In genomic region chr20:58408603-58409246, GRCh38 we compare ENCODE assay signal across 11 cellular contexts. TPM values are rescaled to one million over a fixed set of nuclear protein-coding genes. Genes with fewer than 3 reads are reported as not detected.
A peak's percentile ranks its signal among the peaks of the same experiment; 100 is the strongest.
DNase-seq lines count a peak whose midpoint lies in the region; ATAC-seq, FAIRE-seq and TF ChIP-seq lines count a peak whose summit lies in the region.
"Had no signal": no experiment of that assay in that cellular context is flagged by ENCODE, and none has a peak within 500 bp of the region (broad histone marks: within the 10 kb centered on the region; RNA-seq: fewer than 3 reads in every experiment).

No MANE protein-coding gene starts in this region.

- peak overlapping the region; percentile 74 for H3K27ac Mint-ChIP-seq in T-helper 1 cell treated with Interleukin-12 subunit alpha and Interleukin-12 subunit beta and Interleukin-4 antibody, amounts not matched to agents 30 μg/mL and 1 μg/mL, for 36 hours

- H3K27me3 ChIP-seq in keratinocyte (ENCODE audit: control insufficient read depth, extremely low read depth, insufficient read depth, low read length) = no peaks in the 10 kb centered on the region
- H3K27me3 ChIP-seq: foreskin keratinocyte, tibial artery had no signal

- TF ChIP-seq RAD21 in A549 (conservative IDR thresholded peaks at IDR 0.05 in 1 of 2, IDR thresholded peaks at IDR 0.05 in 1 of 2) = no peak

- no peak for TF ChIP-seq POLR2A in A549 (IDR thresholded peaks at IDR 0.05; ENCODE audit: low read length)
- TF ChIP-seq POLR2A in GM12892 (IDR thresholded peaks at IDR 0.05; ENCODE audit: low read depth, low read length) = no peak

- no peak for ATAC-seq in A549
- ATAC-seq in GM18502 (IDR thresholded peaks at IDR 0.05; ENCODE audit: poor library complexity, unreplicated experiment) = peak; percentile 62
- ATAC-seq in HG02763 (IDR thresholded peaks at IDR 0.05; ENCODE audit: unreplicated experiment) = no peak
- ATAC-seq: foreskin keratinocyte had no signal

- H3K4me2 ChIP-seq in A549 = peak overlapping the region; percentile 69
- peak overlapping the region; percentile 85 for H3K4me2 ChIP-seq in keratinocyte (ENCODE audit: control insufficient read depth, extremely low read depth, insufficient read depth, low read depth, low read length)

- peaks cover 82% of the 10 kb centered on the region for H3K79me2 ChIP-seq in keratinocyte (ENCODE audit: control insufficient read depth, insufficient read depth, low read length)

- TF ChIP-seq EP300 in A549 (IDR thresholded peaks at IDR 0.05) = no peak

- H3K9me3 ChIP-seq in A549 (no peaks in the 10 kb centered on the region), keratinocyte (ENCODE audit: control insufficient read depth, low read depth, low read length) (no peaks in the 10 kb centered on the region)
- H3K9me3 ChIP-seq: tibial artery had no signal

- H3K27ac ChIP-seq in A549 (peak overlapping the region; percentile 57 to 63; a peak in 4 of 6 replicates), keratinocyte (ENCODE audit: control insufficient read depth, insufficient read depth, low read length) (peak overlapping the region; percentile 67)
- H3K27ac ChIP-seq: foreskin keratinocyte had no signal

- FAIRE-seq in A549 (lab: Jason Lieb, UNC) (no peak), keratinocyte (lab: Jason Lieb, UNC) (no peak), GM12892 (lab: Jason Lieb, UNC) (no peak)

- H3K4me1 ChIP-seq in A549 = peaks cover 47% of the 10 kb centered on the region
- peaks cover 31% of the 10 kb centered on the region for H3K4me1 ChIP-seq in keratinocyte (ENCODE audit: control insufficient read depth, extremely low read depth, insufficient read depth, low read length)

- POLR2A ChIA-PET in A549 (lab: Yijun Ruan, JAX) = no interaction called here

- H3K27me3 Mint-ChIP-seq in T-helper 1 cell treated with Interleukin-12 subunit alpha and Interleukin-12 subunit beta and Interleukin-4 antibody, amounts not matched to agents 30 μg/mL and 1 μg/mL, for 36 hours (ENCODE audit: low read depth) = no peaks in the 10 kb centered on the region

- H4K20me1 ChIP-seq in keratinocyte (ENCODE audit: control insufficient read depth, extremely low read depth, insufficient read depth, low read length) = peaks cover 13% of the 10 kb centered on the region

- H2AFZ ChIP-seq in keratinocyte (ENCODE audit: control insufficient read depth, low read length) = no peak overlapping the region

- no peaks in the 10 kb centered on the region for H3K9me3 Mint-ChIP-seq in T-helper 1 cell treated with Interleukin-12 subunit alpha and Interleukin-12 subunit beta and Interleukin-4 antibody, amounts not matched to agents 30 μg/mL and 1 μg/mL, for 36 hours

- H3K36me3 Mint-ChIP-seq in T-helper 1 cell treated with Interleukin-12 subunit alpha and Interleukin-12 subunit beta and Interleukin-4 antibody, amounts not matched to agents 30 μg/mL and 1 μg/mL, for 36 hours (ENCODE audit: low read depth) = peaks cover 2% of the 10 kb centered on the region

- CTCF ChIA-PET in A549 (lab: Yijun Ruan, JAX) = no interaction called here

- no peak overlapping the region for H3K4me3 ChIP-seq in A549
- no peak overlapping the region for H3K4me3 ChIP-seq in keratinocyte (ENCODE audit: control insufficient read depth in 2 of 3, extremely low read depth in 1 of 3, insufficient read depth in 2 of 3, low read depth in 1 of 3, low read length in 3 of 3)
- H3K4me3 ChIP-seq: tibial artery had no signal

- WGBS in A549 (ENCODE audit: missing lambda C conversion rate) = 17% methylated on average over 3 of the region's 3 CpGs

- peaks cover 31% of the 10 kb centered on the region for H3K4me1 Mint-ChIP-seq in T-helper 1 cell treated with Interleukin-12 subunit alpha and Interleukin-12 subunit beta and Interleukin-4 antibody, amounts not matched to agents 30 μg/mL and 1 μg/mL, for 36 hours (ENCODE audit: low read depth)

- TF ChIP-seq CTCF in A549 (IDR thresholded peaks at IDR 0.05) = no peak
- no peak for TF ChIP-seq CTCF in keratinocyte (optimal IDR thresholded peaks at IDR 0.05 in 1 of 3, IDR thresholded peaks at IDR 0.05 in 1 of 3, conservative IDR thresholded peaks at IDR 0.05 in 1 of 3; ENCODE audit: extremely low read depth in 1 of 3, insufficient read depth in 2 of 3, low read length in 3 of 3)

- no peak for DNase-seq in A549 (ENCODE audit: low read depth in 1 of 2, low spot score in 1 of 2)
- no peak for DNase-seq in keratinocyte (ENCODE audit: low read depth, low spot score)
- no peak for DNase-seq in A172 (ENCODE audit: low spot score)
- DNase-seq in NCI-H2227 (lab: John Stamatoyannopoulos, UW; ENCODE audit: unreplicated experiment) = no peak
- DNase-seq in GM12892 (ENCODE audit: insufficient read length) = no peak
- DNase-seq: activated CD8-positive, alpha-beta memory T cell treated with anti-CD3 and anti-CD28 coated beads, Interleukin-2, amount 50 U/mL, for 4 hours; foreskin keratinocyte; tibial artery had no signal

- dilution Hi-C loops in keratinocyte (cut with MboI; ENCODE audit: extremely low pct_ligation_motif_present, low sequenced_read_pairs) = no loop called here

- H3K9me1 ChIP-seq in keratinocyte (ENCODE audit: control insufficient read depth, extremely low read depth, insufficient read depth, low read length) = peaks cover 2% of the 10 kb centered on the region

- H3K36me3 ChIP-seq in keratinocyte (ENCODE audit: control insufficient read depth in 2 of 2, extremely low read depth in 1 of 2, insufficient read depth in 2 of 2, low read length in 2 of 2) = no peaks in the 10 kb centered on the region
- H3K36me3 ChIP-seq: tibial artery had no signal

- H3K4me3 Mint-ChIP-seq in T-helper 1 cell treated with Interleukin-12 subunit alpha and Interleukin-12 subunit beta and Interleukin-4 antibody, amounts not matched to agents 30 μg/mL and 1 μg/mL, for 36 hours = peak overlapping the region; percentile 56

- no peak overlapping the region for H3K9ac ChIP-seq in keratinocyte (ENCODE audit: control insufficient read depth, extremely low read depth, insufficient read depth, low read length)

TF ChIP-seq in A549, 52 proteins besides CTCF, POLR2A, EP300 and RAD21:
- TF ChIP-seq ZFP36 (IDR thresholded peaks at IDR 0.05; ENCODE audit: borderline replicate concordance, partially characterized antibody) (no peak), EHF (CRISPR knock-in tag; IDR thresholded peaks at IDR 0.05) (no peak), FOSB (CRISPR knock-in tag; IDR thresholded peaks at IDR 0.05) (no peak), MYC (IDR thresholded peaks at IDR 0.05; ENCODE audit: borderline replicate concordance, low read length) (no peak), SREBF2 (IDR thresholded peaks at IDR 0.05) (no peak)

RNA-seq across cellular contexts. Expression of gene VAPB, which starts 19.7 kb away (rescaled TPM):
- polyA plus RNA-seq in A549 (2011; rRNA removed) (39.6 and 44.0 TPM in 2 replicates), A549 (2017; fragmentation: RNase III; extraction: RNeasy Plus Mini Kit Qiagen cat#74134 plus additional on column Dnase treatment) (43.8 to 45.8 TPM (median 45.4 TPM) in 3 replicates), keratinocyte (20.9 to 50.5 TPM (median 38.0 TPM) in 3 replicates)
- 22.2 and 23.4 TPM in 2 replicates for polyA plus RNA-seq in A549 (2012; cell fraction: cytosol; rRNA removed)
- 15.5 and 24.9 TPM in 2 replicates for polyA plus RNA-seq in A549 (2012; cell fraction: nucleus; rRNA removed)
- polyA minus RNA-seq in A549 (2011; rRNA and poly(A)+ RNA removed) = 19.3 and 21.1 TPM in 2 replicates
- polyA plus RNA-seq in keratinocyte (2011; ENCODE audit: low read depth) = 20.7 TPM
- 39.1 and 52.0 TPM in 2 replicates for polyA plus RNA-seq in keratinocyte (2011; cell fraction: cytosol; rRNA removed)
- 38.9 and 46.3 TPM in 2 replicates for polyA plus RNA-seq in keratinocyte (2011; cell fraction: nucleus; rRNA removed)
- 35.3 and 47.0 TPM in 2 replicates for polyA plus RNA-seq in keratinocyte (2012; ENCODE audit: low replicate concordance)
- polyA minus RNA-seq in keratinocyte = 18.7 to 26.7 TPM (median 26.0 TPM) in 3 replicates
- polyA minus RNA-seq in keratinocyte (2011; cell fraction: cytosol; rRNA and poly(A)+ RNA removed) = 27.2 TPM
- polyA minus RNA-seq in keratinocyte (2011; cell fraction: nucleus; rRNA and poly(A)+ RNA removed) = 10.8 and 16.3 TPM in 2 replicates
- total RNA-seq in A172 (2014; rRNA removed; shearing (Covaris generic)) = 9.2 and 10.0 TPM in 2 replicates
- polyA plus RNA-seq in GM12892 (2012; ENCODE audit: missing spikeins) = 23.1 TPM
